In the genomic region with DNA sequence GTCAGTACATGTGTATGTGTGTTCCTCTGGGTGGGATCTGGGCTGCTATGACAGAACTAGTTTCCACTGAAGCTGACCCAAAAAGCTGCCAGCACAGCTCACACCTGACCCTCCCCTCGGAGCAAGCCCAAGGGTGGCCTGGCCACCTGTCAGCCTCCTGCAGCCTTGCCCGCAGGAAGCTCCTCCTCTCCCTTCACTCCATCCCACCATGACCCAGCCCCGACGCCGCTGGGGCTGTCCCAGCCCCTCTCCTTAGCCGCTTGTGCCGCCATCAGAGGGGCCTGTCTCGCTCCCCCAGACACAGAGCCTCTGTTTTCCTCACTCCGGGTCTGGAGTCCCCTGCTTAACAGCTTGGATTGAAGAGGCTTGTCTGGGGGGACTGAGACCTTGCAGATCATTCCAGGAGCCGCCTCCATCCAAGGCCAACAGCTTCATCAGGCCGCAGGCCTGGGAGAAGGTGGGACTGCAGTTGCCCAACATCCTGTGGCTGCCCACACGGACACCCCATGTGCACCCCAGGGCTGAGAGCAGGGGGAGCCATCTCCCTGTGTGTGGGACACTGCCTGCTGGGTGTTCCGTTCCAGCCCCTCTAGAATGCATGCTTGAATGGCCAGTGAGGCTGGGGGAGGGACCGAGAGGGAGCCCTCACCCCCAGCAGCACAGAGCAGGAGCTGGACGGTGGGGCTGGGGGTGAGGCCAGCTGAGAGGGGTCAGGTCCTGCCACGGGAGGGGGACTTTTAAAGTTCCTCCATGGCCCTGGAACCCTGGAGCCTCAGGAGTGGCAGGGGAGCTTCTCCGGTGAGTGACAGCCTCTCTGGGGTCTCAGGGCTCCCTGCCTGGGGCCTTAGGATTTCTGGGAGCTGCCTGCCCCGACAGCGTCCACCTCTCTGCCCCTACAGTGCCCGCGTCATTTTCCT, we compare ENCODE assay signal across 1 cellular context.
A peak's percentile ranks its signal among the peaks of the same experiment; 100 is the strongest.
TF ChIP-seq lines count a peak whose summit lies in the region.

No MANE protein-coding gene starts in this region.

TF ChIP-seq in K562, 482 proteins besides CTCF, POLR2A, EP300 and RAD21:
- TF ChIP-seq NFE2 (IDR thresholded peaks at IDR 0.05; ENCODE audit: low read depth) (no peak), TAF1 (IDR thresholded peaks at IDR 0.05; ENCODE audit: control insufficient read depth, extremely low read depth, insufficient read depth, low read length, severe bottlenecking) (no peak), FOSL1 (tag; conservative IDR thresholded peaks at IDR 0.05) (no peak)
- TF ChIP-seq, protein P1, sequence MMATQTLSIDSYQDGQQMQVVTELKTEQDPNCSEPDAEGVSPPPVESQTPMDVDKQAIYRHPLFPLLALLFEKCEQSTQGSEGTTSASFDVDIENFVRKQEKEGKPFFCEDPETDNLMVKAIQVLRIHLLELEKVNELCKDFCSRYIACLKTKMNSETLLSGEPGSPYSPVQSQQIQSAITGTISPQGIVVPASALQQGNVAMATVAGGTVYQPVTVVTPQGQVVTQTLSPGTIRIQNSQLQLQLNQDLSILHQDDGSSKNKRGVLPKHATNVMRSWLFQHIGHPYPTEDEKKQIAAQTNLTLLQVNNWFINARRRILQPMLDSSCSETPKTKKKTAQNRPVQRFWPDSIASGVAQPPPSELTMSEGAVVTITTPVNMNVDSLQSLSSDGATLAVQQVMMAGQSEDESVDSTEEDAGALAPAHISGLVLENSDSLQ (IDR thresholded peaks at IDR 0.05) = peak; percentile 11; the same call in 1 of the 2 replicates
- TF ChIP-seq, protein P2, sequence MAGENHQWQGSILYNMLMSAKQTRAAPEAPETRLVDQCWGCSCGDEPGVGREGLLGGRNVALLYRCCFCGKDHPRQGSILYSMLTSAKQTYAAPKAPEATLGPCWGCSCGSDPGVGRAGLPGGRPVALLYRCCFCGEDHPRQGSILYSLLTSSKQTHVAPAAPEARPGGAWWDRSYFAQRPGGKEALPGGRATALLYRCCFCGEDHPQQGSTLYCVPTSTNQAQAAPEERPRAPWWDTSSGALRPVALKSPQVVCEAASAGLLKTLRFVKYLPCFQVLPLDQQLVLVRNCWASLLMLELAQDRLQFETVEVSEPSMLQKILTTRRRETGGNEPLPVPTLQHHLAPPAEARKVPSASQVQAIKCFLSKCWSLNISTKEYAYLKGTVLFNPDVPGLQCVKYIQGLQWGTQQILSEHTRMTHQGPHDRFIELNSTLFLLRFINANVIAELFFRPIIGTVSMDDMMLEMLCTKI (IDR thresholded peaks at IDR 0.05; ENCODE audit: partially characterized antibody) = no peak
- TF ChIP-seq, protein P3, sequence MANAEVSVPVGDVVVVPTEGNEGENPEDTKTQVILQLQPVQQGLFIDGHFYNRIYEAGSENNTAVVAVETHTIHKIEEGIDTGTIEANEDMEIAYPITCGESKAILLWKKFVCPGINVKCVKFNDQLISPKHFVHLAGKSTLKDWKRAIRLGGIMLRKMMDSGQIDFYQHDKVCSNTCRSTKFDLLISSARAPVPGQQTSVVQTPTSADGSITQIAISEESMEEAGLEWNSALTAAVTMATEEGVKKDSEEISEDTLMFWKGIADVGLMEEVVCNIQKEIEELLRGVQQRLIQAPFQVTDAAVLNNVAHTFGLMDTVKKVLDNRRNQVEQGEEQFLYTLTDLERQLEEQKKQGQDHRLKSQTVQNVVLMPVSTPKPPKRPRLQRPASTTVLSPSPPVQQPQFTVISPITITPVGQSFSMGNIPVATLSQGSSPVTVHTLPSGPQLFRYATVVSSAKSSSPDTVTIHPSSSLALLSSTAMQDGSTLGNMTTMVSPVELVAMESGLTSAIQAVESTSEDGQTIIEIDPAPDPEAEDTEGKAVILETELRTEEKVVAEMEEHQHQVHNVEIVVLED (CRISPR knock-in tag; IDR thresholded peaks at IDR 0.05) = no peak
